16 cellular contexts compared by ENCODE assay signal in genomic region chr22:49873228-49873940, GRCh38.
"Had no signal": no experiment of that assay in that cellular context is flagged by ENCODE, and none has a peak within 500 bp of the region (broad histone marks: within the 10 kb centered on the region; RNA-seq: fewer than 3 reads in every experiment).

No MANE protein-coding gene starts in this region.

- H3K27me3 ChIP-seq: foreskin keratinocyte, neural progenitor cell, suprapubic skin had no signal

- DNase-seq: activated naive CD4-positive, alpha-beta T cell; activated naive CD8-positive, alpha-beta T cell treated with anti-CD3 and anti-CD28 coated beads, Interleukin-2, amount 10 ng/mL, durations not matched to agents 7 days and 5 days; activated T-cell treated with anti-CD3 and anti-CD28 coated beads, Interleukin-2, amount 50 U/mL, for 48 hours; cortex of kidney; effector CD8-positive, alpha-beta T cell; foreskin keratinocyte; glutamatergic neuron; kidney glomerular epithelial cell; left ventricle myocardium superior; mesendoderm; stimulated activated naive CD4-positive, alpha-beta T cell treated with Interleukin-2 at 50 U/mL for 16 hours; trophoblast cell had no signal

- H3K4me1 ChIP-seq: foreskin keratinocyte, neural progenitor cell, suprapubic skin had no signal

- H3K4me1 Mint-ChIP-seq: brain, neural progenitor cell had no signal

- H3K4me3 ChIP-seq: neural progenitor cell, suprapubic skin had no signal

- H3K36me3 ChIP-seq: suprapubic skin had no signal

- H3K27me3 Mint-ChIP-seq: activated naive CD8-positive, alpha-beta T cell treated with anti-CD3 and anti-CD28 coated beads, Interleukin-2, amount 10 ng/mL, durations not matched to agents 7 days and 5 days had no signal

- H3K4me3 Mint-ChIP-seq: activated naive CD8-positive, alpha-beta T cell treated with anti-CD3 and anti-CD28 coated beads, Interleukin-2, amount 10 ng/mL, durations not matched to agents 7 days and 5 days; brain; neural progenitor cell had no signal

- ATAC-seq: activated CD4-positive, CD25-positive, alpha-beta regulatory T cell treated with anti-CD3 and anti-CD28 coated beads, Interleukin-2, amount 50 U/mL, for 24 hours; foreskin keratinocyte; left ventricle myocardium superior had no signal

- H3K27ac ChIP-seq: foreskin keratinocyte, neural progenitor cell, suprapubic skin had no signal

- H3K27ac Mint-ChIP-seq: activated naive CD8-positive, alpha-beta T cell treated with anti-CD3 and anti-CD28 coated beads, Interleukin-2, amount 10 ng/mL, durations not matched to agents 7 days and 5 days; neural progenitor cell had no signal
